ENCODE assay signal across 26 cellular contexts in the genomic region with DNA sequence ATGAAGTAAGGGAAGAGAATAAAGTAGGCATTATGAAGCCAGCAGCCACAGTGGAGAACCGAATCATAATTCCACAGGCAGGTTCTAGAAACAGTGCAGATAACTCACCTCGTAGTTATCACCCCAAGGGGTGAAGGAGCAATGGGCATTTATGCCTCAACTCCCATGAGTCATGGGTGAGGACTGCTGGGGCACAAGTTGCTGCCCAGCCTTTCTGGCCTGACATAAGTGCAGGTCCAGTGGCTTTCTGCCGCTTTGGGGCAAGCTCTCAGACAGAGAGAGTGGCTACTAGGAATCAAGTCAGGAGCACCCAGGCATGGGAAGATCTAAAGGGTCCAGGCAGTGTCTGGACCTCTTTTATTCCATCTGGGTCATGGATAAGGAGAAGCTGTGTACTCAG.
"Had no signal": no experiment of that assay in that cellular context is flagged by ENCODE, and none has a peak within 500 bp of the region (broad histone marks: within the 10 kb centered on the region; RNA-seq: fewer than 3 reads in every experiment).

No MANE protein-coding gene starts in this region.

- H2AFZ ChIP-seq: hepatocyte had no signal

- H3K4me1 ChIP-seq: foreskin keratinocyte, gastroesophageal sphincter, heart left ventricle, left lung, lower lobe of right lung had no signal

- ATAC-seq: esophagus mucosa, foreskin keratinocyte, gastroesophageal sphincter, heart left ventricle, left cardiac atrium, left lung, left ventricle myocardium superior, lower lobe of right lung, mucosa of descending colon had no signal

- H3K4me3 Mint-ChIP-seq: immature natural killer cell, mesothelial cell of epicardium had no signal

- H3K9me3 ChIP-seq: lower lobe of right lung had no signal

- H3K4me1 Mint-ChIP-seq: mesothelial cell of epicardium had no signal

- H3K27me3 ChIP-seq: gastroesophageal sphincter, hepatocyte, left lung had no signal

- H3K27ac Mint-ChIP-seq: immature natural killer cell, mesothelial cell of epicardium had no signal

- H3K4me3 ChIP-seq: coronary artery, dorsolateral prefrontal cortex, gastroesophageal sphincter, heart left ventricle, hepatocyte, left lung, lower lobe of right lung, mucosa of descending colon had no signal

- H3K36me3 ChIP-seq: gastroesophageal sphincter, heart left ventricle, left lung, lower lobe of right lung had no signal

- FAIRE-seq: colon, endothelial cell of umbilical vein, frontal cortex, kidney had no signal

- H3K79me2 ChIP-seq: hepatocyte had no signal

- H3K4me2 ChIP-seq: hepatocyte had no signal

- H3K27ac ChIP-seq: coronary artery, dorsolateral prefrontal cortex, foreskin keratinocyte, gastroesophageal sphincter, heart left ventricle, hepatocyte, left lung, lower lobe of right lung had no signal

- DNase-seq: dermis blood vessel endothelial cell; dorsolateral prefrontal cortex; effector CD4-positive, alpha-beta T cell; effector memory CD4-positive, alpha-beta T cell; erythroblast; foreskin keratinocyte; heart left ventricle; hypothalamus; immature natural killer cell; islet precursor cell; kidney; kidney glomerular epithelial cell; left cardiac atrium; left lung; left ventricle myocardium superior; lower lobe of right lung; mesenchymal stem cell; mucosa of descending colon had no signal
